In the genomic region with DNA sequence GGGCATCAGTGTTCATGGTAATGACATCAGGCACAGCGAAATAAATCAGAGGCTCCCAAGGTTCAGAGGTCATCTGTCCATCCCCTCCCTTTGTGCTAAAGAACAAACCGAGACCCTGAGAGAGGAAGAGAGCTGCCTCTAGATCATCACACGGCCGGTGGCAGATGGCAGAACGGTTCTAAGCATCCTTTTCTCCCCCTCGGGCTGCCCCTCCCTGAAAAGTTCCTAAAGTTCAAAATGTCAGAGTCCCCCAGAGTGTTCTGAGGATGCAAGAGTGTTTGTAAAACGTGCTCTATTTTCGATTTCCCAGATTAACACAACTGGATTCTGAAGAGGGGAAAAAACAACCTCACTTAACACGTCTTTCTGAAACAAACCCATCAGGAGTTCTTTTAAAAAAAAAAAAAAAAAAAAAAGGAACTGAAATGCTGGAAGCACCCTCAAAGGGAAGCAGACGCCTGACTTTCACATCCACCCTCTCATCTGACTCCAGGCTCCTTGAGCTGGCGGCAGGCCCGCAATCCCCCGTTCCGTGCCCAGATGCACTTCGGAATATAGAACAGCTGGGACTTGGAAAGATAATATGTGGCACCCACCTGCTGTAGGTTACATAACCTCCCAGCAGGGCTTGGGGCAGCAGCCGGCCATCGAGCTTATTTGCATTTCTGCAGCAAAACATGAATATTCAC, we compare ENCODE assay signal across 8 cellular contexts.
DNase-seq lines count a peak whose midpoint lies in the region; ATAC-seq and TF ChIP-seq lines count a peak whose summit lies in the region.

No MANE protein-coding gene starts in this region.

- H3K4me1 ChIP-seq in gastroesophageal sphincter, result peaks cover 3 to 68% (median 54%) of the 10 kb centered on the region in 3 donors

- peak overlapping the region in 1 of 2 donors; percentile 44 for H3K4me3 ChIP-seq in gastroesophageal sphincter

- H3K4me1 Mint-ChIP-seq in osteocyte (ENCODE audit: unreplicated experiment), result peaks cover 36% of the 10 kb centered on the region

- peaks cover 0 to 3% of the 10 kb centered on the region in 2 donors for H3K36me3 ChIP-seq in gastroesophageal sphincter

- in situ Hi-C loops in GM13977 (cut with MboI; ENCODE audit: low pct_unique_long_range_greater_than_20kb, low sequenced_read_pairs, unreplicated experiment), result no loop called here

- TF ChIP-seq EP300 in gastroesophageal sphincter (IDR thresholded peaks at IDR 0.05), result no peak

- peaks cover 50% of the 10 kb centered on the region for H3K27me3 ChIP-seq in gastroesophageal sphincter

- peaks cover 8% of the 10 kb centered on the region for H3K27me3 Mint-ChIP-seq in osteocyte (ENCODE audit: unreplicated experiment)

- peak overlapping the region; percentile 55 for H3K4me3 Mint-ChIP-seq in osteocyte (ENCODE audit: unreplicated experiment)

- DNase-seq in activated T-cell treated with anti-CD3 and anti-CD28 coated beads, Interleukin-2, amount 50 U/mL, for 1 hour, result peak; percentile 22
- DNase-seq in activated T-cell treated with anti-CD3 and anti-CD28 coated beads, Interleukin-2, amount 50 U/mL, for 48 hours, result no peak
- DNase-seq in RKO (ENCODE audit: low spot score) (peak; percentile 28), osteocyte (ENCODE audit: extremely low spot score, unreplicated experiment) (no peak), GM13977 (ENCODE audit: low spot score) (no peak)

- 20 to 23% methylated on average over 11 to 16 of the region's 17 CpGs for WGBS in gastroesophageal sphincter (ENCODE audit: low coverage in 1 of 2), 2 donors

- no peaks in the 10 kb centered on the region for H3K9me3 ChIP-seq in gastroesophageal sphincter

- TF ChIP-seq CTCF in gastroesophageal sphincter (IDR thresholded peaks at IDR 0.05) (no peak), osteocyte (IDR thresholded peaks at IDR 0.05) (no peak), GM13977 (IDR thresholded peaks at IDR 0.05; ENCODE audit: extremely low read depth, insufficient read depth, missing control alignments) (no peak)

- peak overlapping the region in 3 of 4 donors; percentile 31 to 66 (median 45) for H3K27ac ChIP-seq in gastroesophageal sphincter

- peaks cover 5% of the 10 kb centered on the region for H3K36me3 Mint-ChIP-seq in osteocyte (ENCODE audit: unreplicated experiment)

- no peak for TF ChIP-seq POLR2A in gastroesophageal sphincter (IDR thresholded peaks at IDR 0.05)

- no peak overlapping the region for H3K27ac Mint-ChIP-seq in osteocyte (ENCODE audit: unreplicated experiment)

- no peaks in the 10 kb centered on the region for H3K9me3 Mint-ChIP-seq in osteocyte (ENCODE audit: unreplicated experiment)

- ATAC-seq in gastroesophageal sphincter (no peak), GM18498 (IDR thresholded peaks at IDR 0.05; ENCODE audit: unreplicated experiment) (no peak), GM21723 (IDR thresholded peaks at IDR 0.05; ENCODE audit: unreplicated experiment) (no peak)

Comparison
In these comparisons a context has a peak if more than half of its experiments do, and no peak if none do; other contexts are left out.
1. DNase-seq: peak in activated T-cell treated with anti-CD3 and anti-CD28 coated beads, Interleukin-2, amount 50 U/mL, for 1 hour (single experiment) and RKO (single experiment); none in activated T-cell treated with anti-CD3 and anti-CD28 coated beads, Interleukin-2, amount 50 U/mL, for 48 hours (0 of 2), osteocyte (single experiment) and GM13977 (single experiment).